12 cellular contexts compared by ENCODE assay signal in the genomic region with DNA sequence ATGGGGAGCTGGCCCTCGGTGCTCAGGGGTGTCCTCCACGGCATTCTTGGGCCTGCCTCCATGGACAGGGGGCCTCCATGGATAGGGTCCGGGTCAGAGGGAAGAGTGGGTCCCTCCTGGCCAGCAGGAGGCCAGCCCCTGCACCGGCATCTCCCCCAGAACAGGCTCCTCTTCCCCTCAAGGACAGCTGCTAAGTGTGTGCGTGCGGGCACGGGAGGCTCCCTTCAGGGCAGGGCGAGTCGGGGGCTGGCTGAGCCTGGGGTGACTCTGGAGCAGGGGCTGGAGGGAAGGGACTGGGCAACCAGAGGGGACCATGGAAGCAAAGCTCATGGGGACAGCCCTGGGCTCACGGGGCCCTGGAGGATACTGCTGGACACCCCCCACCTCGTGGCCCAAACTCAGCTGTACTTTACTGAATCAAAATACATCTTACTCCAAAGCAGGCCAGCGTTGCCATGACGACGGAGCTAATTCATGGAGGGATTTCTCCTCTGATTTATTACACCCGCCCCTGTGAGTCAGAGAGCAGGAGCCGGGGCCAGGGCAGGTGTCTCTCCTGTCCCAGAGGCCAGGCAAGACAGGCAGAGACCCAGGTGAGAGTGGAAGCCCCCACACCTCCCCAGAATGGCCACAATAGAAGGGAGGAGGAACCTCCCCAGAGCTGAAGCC. TPM values are rescaled to one million over a fixed set of nuclear protein-coding genes. Genes with fewer than 3 reads are reported as not detected.
DNase-seq lines count a peak whose midpoint lies in the region; TF ChIP-seq lines count a peak whose summit lies in the region.
"Had no signal": no experiment of that assay in that cellular context is flagged by ENCODE, and none has a peak within 500 bp of the region (broad histone marks: within the 10 kb centered on the region; RNA-seq: fewer than 3 reads in every experiment).

No MANE protein-coding gene starts in this region.

- no peaks in the 10 kb centered on the region for H3K36me3 ChIP-seq in PC-9 (ENCODE audit: low read depth)
- no peaks in the 10 kb centered on the region for H3K36me3 ChIP-seq in stomach
- no peaks in the 10 kb centered on the region; the same call in 1 of the 2 replicates for H3K36me3 ChIP-seq in Caco-2 (ENCODE audit: control insufficient read depth, insufficient read depth, low read length)
- no peaks in the 10 kb centered on the region for H3K36me3 ChIP-seq in right atrium auricular region
- H3K36me3 ChIP-seq: HAP-1, transverse colon had no signal

- H3K36me3 Mint-ChIP-seq in Caco-2 (ENCODE audit: insufficient read depth, unreplicated experiment) = no peaks in the 10 kb centered on the region

- CTCF ChIA-PET in PC-9 (lab: Charles Lee) = interaction anchor here (0.5 to 1.1 kb wide), 5 partner anchors 20 to 312 kb away, joined by 3 to 9 read pairs (median 5); a partner anchor contains a TSS
- CTCF ChIA-PET in Caco-2 (lab: Charles Lee) = interaction anchor here (0.9 to 3.8 kb wide), 8 partner anchors 16 to 307 kb away, joined by 3 to 29 read pairs (median 6); a partner anchor contains a TSS

- H2AFZ ChIP-seq in PC-9 = no peak overlapping the region

- intact Hi-C loops in PC-9 (cut with micrococcal nuclease; ENCODE audit: unreplicated experiment) (no loop called here), stomach (cut with DNase I; ENCODE audit: low total_unique reads) (loop anchor here (10.0 kb wide), 1 partner anchor 301 kb away; no protein-coding TSS in a partner anchor), Caco-2 (cut with micrococcal nuclease; ENCODE audit: unreplicated experiment) (loop anchor here (2.0 kb wide), 2 partner anchors 59 to 307 kb away; no protein-coding TSS in a partner anchor)

- 54 to 67% (median 63%) methylated on average over 12 to 16 of the region's 16 CpGs for WGBS in stomach, 5 donors

- H3K27me3 ChIP-seq in PC-9 (ENCODE audit: insufficient read depth, low read depth) = peaks cover 35% of the 10 kb centered on the region
- peaks cover 6 to 57% (median 37%) of the 10 kb centered on the region in 3 donors for H3K27me3 ChIP-seq in stomach
- no peaks in the 10 kb centered on the region for H3K27me3 ChIP-seq in Caco-2 (replicated peaks; ENCODE audit: control insufficient read depth, insufficient read depth, low read length)
- H3K27me3 ChIP-seq in right atrium auricular region = peaks cover 0 to 6% of the 10 kb centered on the region in 2 donors

- H3K9me2 ChIP-seq in PC-9 (ENCODE audit: insufficient read depth) = no peaks in the 10 kb centered on the region

- H4K20me1 ChIP-seq in PC-9 (ENCODE audit: insufficient read depth) = no peaks in the 10 kb centered on the region

- no peak overlapping the region for H3K4me3 ChIP-seq in PC-9
- H3K4me3 ChIP-seq in fibroblast of mammary gland (ENCODE audit: control insufficient read depth, low read depth, low read length) = no peak overlapping the region
- H3K4me3 ChIP-seq in stomach = no peak overlapping the region
- H3K4me3 ChIP-seq in Caco-2 (ENCODE audit: low read depth, low read length) = no peak overlapping the region
- H3K4me3 ChIP-seq in right atrium auricular region = no peak overlapping the region
- H3K4me3 ChIP-seq: transverse colon had no signal

- POLR2A ChIA-PET in PC-9 (lab: Charles Lee; ENCODE audit: unreplicated experiment) (interaction anchor here (1.0 kb wide), 1 partner anchor 9 kb away, joined by 3 read pairs; no protein-coding TSS in a partner anchor), Caco-2 (lab: Charles Lee) (interaction anchor here (0.5 to 1.5 kb wide), 4 partner anchors 39 to 253 kb away, joined by 3 to 12 read pairs (median 8); a partner anchor contains a TSS)

- H3K9me3 ChIP-seq in PC-9 (ENCODE audit: insufficient read depth, low read depth) = no peaks in the 10 kb centered on the region
- H3K9me3 ChIP-seq in stomach = no peaks in the 10 kb centered on the region
- H3K9me3 ChIP-seq in Caco-2 = no peaks in the 10 kb centered on the region
- no peaks in the 10 kb centered on the region for H3K9me3 ChIP-seq in right atrium auricular region
- H3K9me3 ChIP-seq: HAP-1, transverse colon had no signal

- no peak overlapping the region for H3K4me2 ChIP-seq in PC-9

- no peaks in the 10 kb centered on the region for H3K79me2 ChIP-seq in PC-9 (ENCODE audit: low read depth)

- H3K4me3 Mint-ChIP-seq in Caco-2 (ENCODE audit: unreplicated experiment) = no peak overlapping the region

- peaks cover 12% of the 10 kb centered on the region; the same call in 1 of the 2 replicates for H3F3A ChIP-seq in PC-9 (ENCODE audit: insufficient read depth, low read depth)

- peak; percentile 44 for DNase-seq in stimulated activated CD4-positive, alpha-beta T cell treated with anti-CD3 and anti-CD28 coated beads, Interleukin-15, amount 100 ng/mL, for 24 hours
- no peak for DNase-seq in stimulated activated CD4-positive, alpha-beta T cell treated with anti-CD3 and anti-CD28 coated beads, Interleukin-4, amount 100 ng/mL, for 4 hours
- peak; percentile 48 to 71 for DNase-seq in PC-9
- DNase-seq in fibroblast of mammary gland (ENCODE audit: low read depth) = peak; percentile 53
- no peak for DNase-seq in stomach
- DNase-seq in NCI-H345 treated with DMSO at 0.1 percent for 48 hours (lab: John Stamatoyannopoulos, UW; ENCODE audit: unreplicated experiment) = no peak
- DNase-seq in Caco-2 = no peak
- DNase-seq in right atrium auricular region (ENCODE audit: low spot score) = no peak
- DNase-seq: occipital lobe had no signal

- BruUV-seq in PC-9 (replicated peaks; lab: Mats Ljungman, UMichigan) (no TSS peak), Caco-2 (replicated peaks; lab: Mats Ljungman, UMichigan) (no TSS peak)

- TF ChIP-seq POLR2A in stomach (IDR thresholded peaks at IDR 0.05) = no peak

- no peak overlapping the region for H3K27ac Mint-ChIP-seq in Caco-2 (ENCODE audit: unreplicated experiment)

- TF ChIP-seq CTCF in PC-9 (conservative IDR thresholded peaks at IDR 0.05) (no peak), fibroblast of mammary gland (conservative IDR thresholded peaks at IDR 0.05; ENCODE audit: control insufficient read depth, insufficient read depth, low read depth, low read length) (no peak), stomach (IDR thresholded peaks at IDR 0.05) (no peak), Caco-2 (IDR thresholded peaks at IDR 0.05; ENCODE audit: insufficient read depth in 1 of 2, low read depth in 1 of 2, low read length in 1 of 2, severe bottlenecking in 1 of 2, unreplicated experiment in 1 of 2) (no peak), right atrium auricular region (IDR thresholded peaks at IDR 0.05) (no peak)

- H3K4me1 ChIP-seq in PC-9 (replicated peaks; ENCODE audit: insufficient read depth) (no peaks in the 10 kb centered on the region), stomach (peaks cover 13 to 21% (median 19%) of the 10 kb centered on the region in 4 donors), Caco-2 (peaks cover 9% of the 10 kb centered on the region), right atrium auricular region (peaks cover 0 to 17% of the 10 kb centered on the region in 2 donors)

- H3K27me3 Mint-ChIP-seq in Caco-2 (ENCODE audit: insufficient read depth, unreplicated experiment) = no peaks in the 10 kb centered on the region

- no peaks in the 10 kb centered on the region for H3K9me3 Mint-ChIP-seq in Caco-2 (ENCODE audit: unreplicated experiment)

- H3K4me1 Mint-ChIP-seq in Caco-2 (ENCODE audit: low read depth, unreplicated experiment) = no peaks in the 10 kb centered on the region

- H3K27ac ChIP-seq in PC-9 (no peak overlapping the region), stomach (no peak overlapping the region), right atrium auricular region (no peak overlapping the region)
- H3K27ac ChIP-seq: HL-60, transverse colon had no signal

- no peak for TF ChIP-seq EP300 in stomach (IDR thresholded peaks at IDR 0.05)

RNA-seq across cellular contexts. Expression of a gene that starts 2.1 kb away (rescaled TPM):
- total RNA-seq in PC-9 (2021) (2.1 and 3.3 TPM in 2 replicates), stomach (under 1 TPM in 1 of 5 donors, not detected in 4; 0.73 TPM), Caco-2 (2022) (6.6 and 10.8 TPM in 2 replicates), right atrium auricular region (1 to 10 TPM; 3.5 to 4.3 TPM)
- under 1 TPM; 0.15 to 0.55 (median 0.19) TPM for polyA plus RNA-seq in stomach

RNA-seq across cellular contexts. Expression of a gene that starts 11.0 kb away (rescaled TPM):
- total RNA-seq in PC-9 (2021) (66.3 and 74.2 TPM in 2 replicates), stomach (100 to 1,000 TPM in 1 of 5 donors, 10 to 100 TPM in 3, 1 to 10 TPM in 1; 7.5 to 235 (median 56.2) TPM), Caco-2 (2022) (53.1 and 59.7 TPM in 2 replicates), right atrium auricular region (10 to 100 TPM; 35.6 to 45.0 TPM)
- polyA plus RNA-seq in stomach = 10 to 100 TPM; 46.8 to 68.1 (median 55.3) TPM

RNA-seq across cellular contexts. Expression of a gene that starts 16.4 kb away (rescaled TPM):
- 17.1 and 24.6 TPM in 2 replicates for total RNA-seq in PC-9 (2021)
- total RNA-seq in stomach = 10 to 100 TPM in 4 of 5 donors, 1 to 10 TPM in 1; 2.6 to 78.8 (median 16.5) TPM
- 1 to 10 TPM; 4.2 to 6.5 (median 6.3) TPM for polyA plus RNA-seq in stomach
- total RNA-seq in Caco-2 (2022) = 5.4 and 10.0 TPM in 2 replicates
- 1 to 10 TPM; 1.2 to 1.6 TPM for total RNA-seq in right atrium auricular region

RNA-seq across cellular contexts. Expression of a gene that starts 20.3 kb away (rescaled TPM):
- total RNA-seq in PC-9 (2021) (20.2 and 23.4 TPM in 2 replicates), stomach (10 to 100 TPM in 4 of 5 donors, 1 to 10 TPM in 1; 9.4 to 90.4 (median 15.9) TPM), Caco-2 (2022) (31.1 and 36.2 TPM in 2 replicates), right atrium auricular region (10 to 100 TPM; 15.5 to 17.7 TPM)
- polyA plus RNA-seq in stomach = 10 to 100 TPM in 2 of 3 donors, 1 to 10 TPM in 1; 9.3 to 11.0 (median 10.0) TPM

RNA-seq across cellular contexts. Expression of a gene that starts 29.1 kb away (rescaled TPM):
- 38.8 and 41.1 TPM in 2 replicates for total RNA-seq in PC-9 (2021)
- 100 to 1,000 TPM in 1 of 5 donors, 10 to 100 TPM in 4; 12.7 to 114 (median 64.5) TPM for total RNA-seq in stomach
- 10 to 100 TPM; 21.4 to 25.2 (median 23.8) TPM for polyA plus RNA-seq in stomach
- total RNA-seq in Caco-2 (2022) = 29.5 and 30.1 TPM in 2 replicates
- total RNA-seq in right atrium auricular region = 10 to 100 TPM; 10.0 to 16.7 TPM

Comparison
In these comparisons a context has a peak if more than half of its experiments do, and no peak if none do; other contexts are left out.
1. DNase-seq: peak in stimulated activated CD4-positive, alpha-beta T cell treated with anti-CD3 and anti-CD28 coated beads, Interleukin-15, amount 100 ng/mL, for 24 hours (single experiment), PC-9 (2 of 2) and fibroblast of mammary gland (single experiment); none in stimulated activated CD4-positive, alpha-beta T cell treated with anti-CD3 and anti-CD28 coated beads, Interleukin-4, amount 100 ng/mL, for 4 hours (0 of 2), stomach (single experiment), NCI-H345 treated with DMSO at 0.1 percent for 48 hours (single experiment), Caco-2 (0 of 2) and right atrium auricular region (single experiment).